Comparison of ENCODE assay signal across 10 cellular contexts in genomic region chr1:160117709-160118183, GRCh38. TPM values are rescaled to one million over a fixed set of nuclear protein-coding genes. Genes with fewer than 3 reads are reported as not detected.
DNase-seq lines count a peak whose midpoint lies in the region; ATAC-seq, FAIRE-seq and TF ChIP-seq lines count a peak whose summit lies in the region.
"Had no signal": no experiment of that assay in that cellular context is flagged by ENCODE, and none has a peak within 500 bp of the region (broad histone marks: within the 10 kb centered on the region; RNA-seq: fewer than 3 reads in every experiment).

No MANE protein-coding gene starts in this region.

- peaks cover 22% of the 10 kb centered on the region for H3K4me1 ChIP-seq in A549
- no peaks in the 10 kb centered on the region for H3K4me1 ChIP-seq in Peyer's patch

- H3K9me3 Mint-ChIP-seq in stimulated activated memory B cell treated with anti-CD40 and anti-IgM and Interleukin-4, amounts not matched to agents 10 μg/mL and 1 μg/mL and 100 μg/mL, for 72 hours = no peaks in the 10 kb centered on the region

- 0 out of 6 replicates have a peak, but pooled peaks of 1 of the 2 experiments have one; percentile 41 for ATAC-seq in A549
- ATAC-seq in stimulated activated memory B cell treated with anti-CD40 and anti-IgM and Interleukin-4, amounts not matched to agents 10 μg/mL and 1 μg/mL and 100 μg/mL, for 72 hours = no peak

- no peak for TF ChIP-seq CTCF in A549 (IDR thresholded peaks at IDR 0.05)
- no peak for TF ChIP-seq CTCF in Peyer's patch (IDR thresholded peaks at IDR 0.05)

- TF ChIP-seq POLR2A in A549 (IDR thresholded peaks at IDR 0.05; ENCODE audit: low read length) = no peak
- no peak for TF ChIP-seq POLR2A in Peyer's patch (IDR thresholded peaks at IDR 0.05)

- no peak overlapping the region for H3K27ac Mint-ChIP-seq in stimulated activated memory B cell treated with anti-CD40 and anti-IgM and Interleukin-4, amounts not matched to agents 10 μg/mL and 1 μg/mL and 100 μg/mL, for 72 hours

- WGBS in A549 (ENCODE audit: missing lambda C conversion rate) = 49% methylated on average over 7 of the region's 8 CpGs

- intact Hi-C loops in head of caudate nucleus (cut with DNase I) = no loop called here

- no peaks in the 10 kb centered on the region for H3K27me3 ChIP-seq in Peyer's patch

- DNase-seq in A549 (ENCODE audit: low read depth in 1 of 2, low spot score in 1 of 2) = no peak
- DNase-seq in amygdala (lab: John Stamatoyannopoulos, UW) = peak in 52 of 56 donors; percentile 37 to 93 (median 78)
- DNase-seq in head of caudate nucleus = peak; percentile 44 to 90 (median 76)
- DNase-seq in nucleus accumbens (lab: John Stamatoyannopoulos, UW) = peak in 54 of 56 donors; percentile 17 to 95 (median 75)
- no peak for DNase-seq in H4 (ENCODE audit: low spot score)
- no peak for DNase-seq in Peyer's patch
- no peak for DNase-seq in NCI-H2171 treated with DMSO at 0.1 percent for 48 hours (lab: John Stamatoyannopoulos, UW)
- DNase-seq: activated CD4-positive, alpha-beta T cell treated with anti-CD3 and anti-CD28 coated beads, Interleukin-2, amount 50 U/mL, for 4 hours; NCI-H1436 had no signal

- peak overlapping the region; percentile 61 to 78; a peak in 5 of 6 replicates for H3K27ac ChIP-seq in A549
- peak overlapping the region in 1 of 4 donors; percentile 51 for H3K27ac ChIP-seq in Peyer's patch

- CTCF ChIA-PET in A549 (lab: Yijun Ruan, JAX) = interaction anchor here (1.2 to 23.7 kb wide), 8 partner anchors 12 to 175 kb away, joined by 3 to 222 read pairs (median 3); no protein-coding TSS in a partner anchor

- no peak for FAIRE-seq in A549 (lab: Jason Lieb, UNC)

- H3K36me3 Mint-ChIP-seq in stimulated activated memory B cell treated with anti-CD40 and anti-IgM and Interleukin-4, amounts not matched to agents 10 μg/mL and 1 μg/mL and 100 μg/mL, for 72 hours = no peaks in the 10 kb centered on the region

- H3K36me3 ChIP-seq in Peyer's patch = no peaks in the 10 kb centered on the region

- H3K9me3 ChIP-seq in A549 = no peaks in the 10 kb centered on the region
- no peaks in the 10 kb centered on the region for H3K9me3 ChIP-seq in Peyer's patch

- no peak for TF ChIP-seq RAD21 in A549 (conservative IDR thresholded peaks at IDR 0.05 in 1 of 2, IDR thresholded peaks at IDR 0.05 in 1 of 2)

- H3K4me1 Mint-ChIP-seq in stimulated activated memory B cell treated with anti-CD40 and anti-IgM and Interleukin-4, amounts not matched to agents 10 μg/mL and 1 μg/mL and 100 μg/mL, for 72 hours = no peaks in the 10 kb centered on the region

- H3K4me3 ChIP-seq in A549 = no peak overlapping the region
- peak overlapping the region in 1 of 4 donors; percentile 36 for H3K4me3 ChIP-seq in Peyer's patch

- POLR2A ChIA-PET in A549 (lab: Yijun Ruan, JAX) = no interaction called here

- H3K27me3 Mint-ChIP-seq in stimulated activated memory B cell treated with anti-CD40 and anti-IgM and Interleukin-4, amounts not matched to agents 10 μg/mL and 1 μg/mL and 100 μg/mL, for 72 hours = peaks cover 60% of the 10 kb centered on the region

- no peak for TF ChIP-seq EP300 in A549 (IDR thresholded peaks at IDR 0.05)

- peak overlapping the region; percentile 37; the same call in 2 of the 3 replicates for H3K4me2 ChIP-seq in A549

- no peak overlapping the region for H3K4me3 Mint-ChIP-seq in stimulated activated memory B cell treated with anti-CD40 and anti-IgM and Interleukin-4, amounts not matched to agents 10 μg/mL and 1 μg/mL and 100 μg/mL, for 72 hours

TF ChIP-seq in A549, 52 proteins besides CTCF, POLR2A, EP300 and RAD21:
- TF ChIP-seq FOXS1 (CRISPR knock-in tag; IDR thresholded peaks at IDR 0.05) (no peak), GATA3 (IDR thresholded peaks at IDR 0.05; ENCODE audit: borderline replicate concordance) (no peak), ATOH8 (CRISPR knock-in tag; IDR thresholded peaks at IDR 0.05; ENCODE audit: low read depth) (no peak)

RNA-seq across cellular contexts. Expression of gene ATP1A2, which starts 2.2 kb away (rescaled TPM):
- polyA plus RNA-seq in A549 (2011; rRNA removed) (0.07 and 0.09 TPM in 2 replicates), A549 (2017; fragmentation: RNase III; extraction: RNeasy Plus Mini Kit Qiagen cat#74134 plus additional on column Dnase treatment) (0.10 to 0.13 TPM in 2 of 3 replicates, not detected in the other)
- polyA plus RNA-seq in A549 (2012; cell fraction: cytosol; rRNA removed) = 0.04 and 0.07 TPM in 2 replicates
- polyA plus RNA-seq in A549 (2012; cell fraction: nucleus; rRNA removed) = 0.34 and 0.61 TPM in 2 replicates
- 0.70 and 0.92 TPM in 2 replicates for polyA minus RNA-seq in A549 (2011; rRNA and poly(A)+ RNA removed)
- total RNA-seq in H4 (2014; rRNA removed; shearing (Covaris generic)) = 0.10 TPM in 1 of 2 replicates, not detected in the other
- total RNA-seq in Peyer's patch = 1 to 10 TPM; 2.3 to 7.4 (median 6.0) TPM

RNA-seq across cellular contexts. Expression of gene IGSF8, which starts 19.3 kb away (rescaled TPM):
- polyA plus RNA-seq in A549 (2011; rRNA removed) (7.3 and 8.3 TPM in 2 replicates), A549 (2017; fragmentation: RNase III; extraction: RNeasy Plus Mini Kit Qiagen cat#74134 plus additional on column Dnase treatment) (6.3 to 8.5 TPM (median 7.8 TPM) in 3 replicates)
- 12.5 and 16.2 TPM in 2 replicates for polyA plus RNA-seq in A549 (2012; cell fraction: cytosol; rRNA removed)
- polyA plus RNA-seq in A549 (2012; cell fraction: nucleus; rRNA removed) = 34.3 and 45.1 TPM in 2 replicates
- polyA minus RNA-seq in A549 (2011; rRNA and poly(A)+ RNA removed) = 6.4 and 6.5 TPM in 2 replicates
- total RNA-seq in H4 (2014; rRNA removed; shearing (Covaris generic)) = 13.7 and 20.7 TPM in 2 replicates
- total RNA-seq in Peyer's patch = 10 to 100 TPM; 20.6 to 65.3 (median 38.9) TPM

RNA-seq across cellular contexts. Expression of gene ATP1A4, which starts 33.7 kb away (rescaled TPM):
- polyA plus RNA-seq in A549 (2011; rRNA removed) (not detected in 2 replicates), A549 (2017; fragmentation: RNase III; extraction: RNeasy Plus Mini Kit Qiagen cat#74134 plus additional on column Dnase treatment) (not detected in 3 replicates)
- polyA plus RNA-seq in A549 (2012; cell fraction: cytosol; rRNA removed) = not detected in 2 replicates
- polyA plus RNA-seq in A549 (2012; cell fraction: nucleus; rRNA removed) = not detected in 2 replicates
- polyA minus RNA-seq in A549 (2011; rRNA and poly(A)+ RNA removed) = not detected in 2 replicates
- total RNA-seq in H4 (2014; rRNA removed; shearing (Covaris generic)) = not detected in 2 replicates
- under 1 TPM in 1 of 4 donors, not detected in 3; 0.57 TPM for total RNA-seq in Peyer's patch

RNA-seq across cellular contexts. Expression of gene KCNJ9, which starts 36.4 kb away (rescaled TPM):
- not detected in 2 replicates for polyA plus RNA-seq in A549 (2011; rRNA removed)
- not detected in 2 replicates for polyA plus RNA-seq in A549 (2012; cell fraction: cytosol; rRNA removed)
- not detected in 2 replicates for polyA plus RNA-seq in A549 (2012; cell fraction: nucleus; rRNA removed)
- not detected in 3 replicates for polyA plus RNA-seq in A549 (2017; fragmentation: RNase III; extraction: RNeasy Plus Mini Kit Qiagen cat#74134 plus additional on column Dnase treatment)
- not detected in 2 replicates for polyA minus RNA-seq in A549 (2011; rRNA and poly(A)+ RNA removed)
- total RNA-seq in H4 (2014; rRNA removed; shearing (Covaris generic)) = not detected in 2 replicates
- not detected for total RNA-seq in Peyer's patch

RNA-seq across cellular contexts. Expression of gene KCNJ10, which starts 47.8 kb away (rescaled TPM):
- polyA plus RNA-seq in A549 (2011; rRNA removed) = not detected in 2 replicates
- polyA plus RNA-seq in A549 (2012; cell fraction: cytosol; rRNA removed) = not detected in 2 replicates
- 0.07 TPM in 1 of 2 replicates, not detected in the other for polyA plus RNA-seq in A549 (2012; cell fraction: nucleus; rRNA removed)
- 0.05 to 0.09 TPM (median 0.05 TPM) in 3 replicates for polyA plus RNA-seq in A549 (2017; fragmentation: RNase III; extraction: RNeasy Plus Mini Kit Qiagen cat#74134 plus additional on column Dnase treatment)
- polyA minus RNA-seq in A549 (2011; rRNA and poly(A)+ RNA removed) = not detected in 2 replicates
- not detected in 2 replicates for total RNA-seq in H4 (2014; rRNA removed; shearing (Covaris generic))
- total RNA-seq in Peyer's patch = not detected

Comparison
In these comparisons a context has a peak if more than half of its experiments do, and no peak if none do; other contexts are left out.
1. DNase-seq: peak in amygdala (52 of 56), head of caudate nucleus (42 of 42) and nucleus accumbens (54 of 56); none in A549 (0 of 2), H4 (single experiment), Peyer's patch (0 of 3) and NCI-H2171 treated with DMSO at 0.1 percent for 48 hours (single experiment).